Comparison of ENCODE assay signal across 12 cellular contexts in the genomic region with DNA sequence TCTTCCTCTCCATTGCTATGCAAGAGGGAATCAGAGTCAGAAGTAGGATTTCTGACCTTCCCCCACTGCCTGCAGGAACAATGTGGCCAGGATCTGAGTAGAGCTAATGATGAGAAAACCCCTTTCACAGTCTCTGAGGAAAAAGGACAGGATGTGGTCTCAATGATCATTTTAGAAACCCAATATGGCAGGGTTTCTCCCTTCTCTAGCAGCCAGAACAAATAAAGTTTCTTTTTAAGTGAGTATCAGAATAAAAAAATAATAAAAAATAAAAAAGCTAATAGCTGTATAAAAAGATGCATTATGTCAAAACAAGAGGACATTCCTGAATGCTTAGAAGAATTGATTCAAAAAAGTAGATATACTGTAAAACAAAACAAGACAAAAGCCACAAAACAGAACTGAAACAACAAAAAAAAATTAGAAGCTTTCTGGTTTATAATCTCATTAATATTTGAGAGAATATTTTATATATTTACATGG.
A peak's percentile ranks its signal among the peaks of the same experiment; 100 is the strongest.
DNase-seq lines count a peak whose midpoint lies in the region; ATAC-seq and TF ChIP-seq lines count a peak whose summit lies in the region.
"Had no signal": no experiment of that assay in that cellular context is flagged by ENCODE, and none has a peak within 500 bp of the region (broad histone marks: within the 10 kb centered on the region; RNA-seq: fewer than 3 reads in every experiment).

No MANE protein-coding gene starts in this region.

- no peak overlapping the region for H2AFZ ChIP-seq in H9 (ENCODE audit: low read length)

- H3K79me1 ChIP-seq in H9 (ENCODE audit: insufficient read depth, low read depth, low read length, poor library complexity, severe bottlenecking): no peaks in the 10 kb centered on the region

- peak; percentile 100 for ATAC-seq in GM18907 (IDR thresholded peaks at IDR 0.05; ENCODE audit: unreplicated experiment)
- peak; percentile 95 for ATAC-seq in HG03521 (IDR thresholded peaks at IDR 0.05; ENCODE audit: unreplicated experiment)
- ATAC-seq in naive B cell (ENCODE audit: low read depth in 2 of 2): peak; percentile 77 to 90
- ATAC-seq: left lung had no signal

- no peak overlapping the region for H2BK5ac ChIP-seq in H9 (ENCODE audit: insufficient read length, low read length)

- H2AK5ac ChIP-seq in H9 (ENCODE audit: insufficient read length, low read length): no peak overlapping the region

- no peaks in the 10 kb centered on the region; the same call in 1 of the 2 replicates for H3K4me1 ChIP-seq in H9 (ENCODE audit: insufficient read depth, low read length)
- H3K4me1 ChIP-seq: left lung, SJSA1, vagina had no signal

- H2BK12ac ChIP-seq in H9 (ENCODE audit: insufficient read length, low read depth, low read length): no peak overlapping the region

- H3K27ac Mint-ChIP-seq in H9: peak overlapping the region in 2 of 3 experiments; percentile 23 to 73; a peak in 2 of 7 replicates
- peak overlapping the region in 5 of 6 donors; percentile 6 to 82 (median 44) for H3K27ac Mint-ChIP-seq in naive B cell

- H3K79me2 ChIP-seq in H9 (ENCODE audit: insufficient read depth, low read length): no peaks in the 10 kb centered on the region

- H3K27me3 Mint-ChIP-seq in H9 (ENCODE audit: low read depth) (no peaks in the 10 kb centered on the region), naive B cell (no peaks in the 10 kb centered on the region)

- H3K27me3 ChIP-seq in H9 (ENCODE audit: insufficient read depth, low read length): no peaks in the 10 kb centered on the region
- H3K27me3 ChIP-seq: left lung, SJSA1, vagina had no signal

- H3K4me1 Mint-ChIP-seq in H9 (peaks cover 9 to 12% of the 10 kb centered on the region in 2 experiments), naive B cell (peaks cover 24 to 43% (median 40%) of the 10 kb centered on the region in 3 donors)

- H3K23ac ChIP-seq in H9 (ENCODE audit: insufficient read length, low read depth, low read length): no peak overlapping the region

- TF ChIP-seq CTCF in H9 (conservative IDR thresholded peaks at IDR 0.05): no peak

- no peak overlapping the region for H3K18ac ChIP-seq in H9 (ENCODE audit: insufficient read length, low read depth, low read length)

- no peaks in the 10 kb centered on the region for H4K20me1 ChIP-seq in H9 (ENCODE audit: control insufficient read depth, insufficient read depth, insufficient read length)

- H3K14ac ChIP-seq in H9 (ENCODE audit: insufficient read depth, low read length): no peak overlapping the region

- H3K4me3 Mint-ChIP-seq in H9: no peak overlapping the region
- peak overlapping the region in 6 of 8 donors; percentile 16 to 83 (median 74) for H3K4me3 Mint-ChIP-seq in naive B cell

- no peak overlapping the region for H4K5ac ChIP-seq in H9 (ENCODE audit: insufficient read length, low read depth, low read length)

- no peak overlapping the region for H3T11ph ChIP-seq in H9 (ENCODE audit: low read length)

- no peaks in the 10 kb centered on the region for H3K36me3 Mint-ChIP-seq in H9 (ENCODE audit: insufficient read depth in 1 of 3, low read depth in 3 of 3)
- no peaks in the 10 kb centered on the region for H3K36me3 Mint-ChIP-seq in naive B cell

- no peaks in the 10 kb centered on the region for H3K23me2 ChIP-seq in H9 (ENCODE audit: insufficient read length, low read depth, low read length, poor library complexity, severe bottlenecking)

- no peaks in the 10 kb centered on the region for H3K9me3 ChIP-seq in H9 (ENCODE audit: control insufficient read depth, low read depth, low read length)
- H3K9me3 ChIP-seq: left lung, SJSA1, vagina had no signal

- H3K9me3 Mint-ChIP-seq in H9 (no peaks in the 10 kb centered on the region), naive B cell (peaks cover 0 to 2% (median 2%) of the 10 kb centered on the region in 7 donors)

- H4K91ac ChIP-seq in H9 (ENCODE audit: insufficient read length, low read depth, low read length): no peak overlapping the region

- no peak overlapping the region for H3K9ac ChIP-seq in H9 (ENCODE audit: extremely low read depth, insufficient read length, low read length)

- H4K8ac ChIP-seq in H9 (replicated peaks; ENCODE audit: insufficient read length, low read depth, low read length): no peak overlapping the region

- H2BK20ac ChIP-seq in H9 (ENCODE audit: low read depth, low read length, poor library complexity, severe bottlenecking): no peak overlapping the region

- no peak overlapping the region for H3K4ac ChIP-seq in H9 (ENCODE audit: low read depth, low read length)

- H3K4me2 ChIP-seq in H9 (ENCODE audit: insufficient read depth, insufficient read length, low read length): no peak overlapping the region

- no peak overlapping the region for H3K56ac ChIP-seq in H9 (ENCODE audit: insufficient read length, low read depth, low read length)

- H2BK15ac ChIP-seq in H9 (ENCODE audit: low read depth, low read length): no peak overlapping the region

- DNase-seq in H9 (no peak), naive B cell (peak; percentile 14), NCI-H446 (lab: John Stamatoyannopoulos, UW) (no peak), NCI-H2196 (lab: John Stamatoyannopoulos, UW; ENCODE audit: unreplicated experiment) (no peak)
- DNase-seq in stimulated activated CD4-positive, alpha-beta T cell treated with anti-CD3 and anti-CD28 coated beads, Interleukin-4, amount 100 ng/mL, for 1 hour: no peak
- DNase-seq in effector CD8-positive, alpha-beta T cell (lab: John Stamatoyannopoulos, UW): no peak
- DNase-seq: GF-D8, left lung had no signal

- no peak overlapping the region for H3K27ac ChIP-seq in H9 (ENCODE audit: insufficient read length, low read depth, low read length)
- H3K27ac ChIP-seq: left lung, SJSA1, vagina had no signal

- no peak overlapping the region for H2BK120ac ChIP-seq in H9 (ENCODE audit: low read depth, low read length, poor library complexity, severe bottlenecking)

Comparison
In these comparisons a context has a peak if more than half of its experiments do, and no peak if none do; other contexts are left out.
1. H3K4me3 Mint-ChIP-seq: peak in naive B cell (6 of 8); none in H9 (0 of 2).
2. Peak in every context shown above with its lines, with median percentiles within 50 percentile points of each other: ATAC-seq.